21 cellular contexts compared by ENCODE assay signal in the genomic region with DNA sequence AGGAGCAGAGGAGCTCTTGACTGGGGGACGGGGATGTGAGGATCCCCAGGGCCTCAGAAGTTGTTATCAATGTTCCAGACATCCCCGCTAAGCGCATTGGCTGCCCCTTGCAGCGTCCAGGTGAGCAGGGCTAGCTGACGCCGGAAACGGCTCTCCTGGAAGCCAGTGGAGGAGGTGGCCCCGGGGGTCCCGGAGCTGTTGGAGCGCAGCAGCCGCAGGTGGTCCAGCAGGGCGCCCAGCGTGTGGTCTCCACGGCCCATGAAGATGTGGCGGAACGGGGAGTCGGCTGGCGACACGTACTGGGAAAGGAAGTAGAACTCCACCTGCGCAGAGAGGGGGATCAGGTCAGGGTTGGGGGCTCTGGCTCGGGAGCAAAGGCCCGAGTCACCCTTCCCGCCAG. TPM values are rescaled to one million over a fixed set of nuclear protein-coding genes. Genes with fewer than 3 reads are reported as not detected.
"Had no signal": no experiment of that assay in that cellular context is flagged by ENCODE, and none has a peak within 500 bp of the region (broad histone marks: within the 10 kb centered on the region; RNA-seq: fewer than 3 reads in every experiment).

No MANE protein-coding gene starts in this region.

- FAIRE-seq: endometrium, kidney had no signal

- ATAC-seq: gastroesophageal sphincter; left cardiac atrium; lower lobe of right lung; natural killer cell; sciatic nerve; stimulated activated naive B cell treated with anti-CD40 and anti-IgM and Interleukin-4, amounts not matched to agents 10 μg/mL and 1 μg/mL and 100 μg/mL, for 72 hours had no signal

- H3K27me3 ChIP-seq: esophagus muscularis mucosa, gastroesophageal sphincter, spleen, stomach, transverse colon had no signal

- H3K4me1 ChIP-seq: esophagus muscularis mucosa, gastroesophageal sphincter, left ventricle myocardium inferior, lower lobe of right lung, stomach, transverse colon had no signal

- H3K9me3 ChIP-seq: esophagus muscularis mucosa, gastroesophageal sphincter, left ventricle myocardium inferior, lower lobe of right lung, spleen, stomach, thoracic aorta, transverse colon had no signal

- H3K36me3 ChIP-seq: left ventricle myocardium inferior, lower lobe of right lung, thoracic aorta, transverse colon had no signal

- DNase-seq: effector memory CD4-positive, alpha-beta T cell; kidney; left cardiac atrium; left ventricle myocardium inferior; lower lobe of right lung; natural killer cell; posterior cingulate gyrus; spleen; stimulated activated CD4-positive, alpha-beta T cell treated with anti-CD3 and anti-CD28 coated beads, Interleukin-15, amount 100 ng/mL, for 24 hours; stimulated activated CD4-positive, alpha-beta T cell treated with anti-CD3 and anti-CD28 coated beads, Interleukin-1b, Interleukin-23, amount 100 ng/mL, for 48 hours; stimulated activated CD4-positive, alpha-beta T cell treated with anti-CD3 and anti-CD28 coated beads, Interleukin-4, amount 100 ng/mL, for 24 hours; stimulated activated naive B cell treated with anti-CD40 and anti-IgM and Interleukin-4, amounts not matched to agents 10 μg/mL and 1 μg/mL and 100 μg/mL, for 72 hours; stomach; substantia nigra; transverse colon had no signal

- H3K4me3 ChIP-seq: esophagus muscularis mucosa, gastroesophageal sphincter, left ventricle myocardium inferior, lower lobe of right lung, spleen, stomach, thoracic aorta, transverse colon had no signal

- H3K27ac ChIP-seq: esophagus muscularis mucosa, gastroesophageal sphincter, left ventricle myocardium inferior, lower lobe of right lung, spleen, stomach, thoracic aorta, transverse colon had no signal

RNA-seq across cellular contexts. Expression of gene TFR2, which starts 20.5 kb away (rescaled TPM):
- total RNA-seq: myocyte had no signal

RNA-seq across cellular contexts. Expression of gene FBXO24, which starts 34.7 kb away (rescaled TPM):
- total RNA-seq: thoracic aorta had no signal
